10 cellular contexts compared by ENCODE assay signal in genomic region chr22:37525073-37525745, GRCh38. TPM values are rescaled to one million over a fixed set of nuclear protein-coding genes. Genes with fewer than 3 reads are reported as not detected.
A peak's percentile ranks its signal among the peaks of the same experiment; 100 is the strongest.
DNase-seq lines count a peak whose midpoint lies in the region; ATAC-seq and TF ChIP-seq lines count a peak whose summit lies in the region.
"Had no signal": no experiment of that assay in that cellular context is flagged by ENCODE, and none has a peak within 500 bp of the region (broad histone marks: within the 10 kb centered on the region; RNA-seq: fewer than 3 reads in every experiment).

No MANE protein-coding gene starts in this region.

- no peaks in the 10 kb centered on the region for H3K36me3 Mint-ChIP-seq in natural killer cell treated with Interleukin-12 subunit alpha and Interleukin-12 subunit beta and Interleukin-15 and Interleukin-18, amount 100 ng/mL, for 72 hours

- H3K9me3 ChIP-seq in BLaER1 treated with 17β-estradiol and CSF1 and Interleukin-3, amounts not matched to agents 10 nM and 100 nM (replicated peaks in 1 of 11), result no peaks in the 10 kb centered on the region
- H3K9me3 ChIP-seq in mesenchymal stem cell (ENCODE audit: control insufficient read depth, low read length), result no peaks in the 10 kb centered on the region

- H2BK15ac ChIP-seq in mesenchymal stem cell (ENCODE audit: low read depth, poor library complexity, severe bottlenecking), result peak overlapping the region; percentile 60

- 0 out of 22 replicates have a peak overlapping the region, but pooled peaks of 1 of the 11 experiments have one; percentile 10 for H3K27ac ChIP-seq in BLaER1 treated with 17β-estradiol and CSF1 and Interleukin-3, amounts not matched to agents 10 nM and 100 nM
- H3K27ac ChIP-seq in mesenchymal stem cell (ENCODE audit: low read length, poor library complexity, severe bottlenecking), result peak overlapping the region; percentile 65

- H3K4me2 ChIP-seq in BLaER1 treated with 17β-estradiol and CSF1 and Interleukin-3, amounts not matched to agents 10 nM and 100 nM, result peak overlapping the region in 10 of 11 experiments; percentile 26 to 93 (median 80); a peak in 19 of 22 replicates
- no peak overlapping the region for H3K4me2 ChIP-seq in mesenchymal stem cell (ENCODE audit: low read length, poor library complexity, severe bottlenecking)

- H2BK5ac ChIP-seq in mesenchymal stem cell (ENCODE audit: low read depth, low read length, poor library complexity, severe bottlenecking), result no peak overlapping the region

- no peak overlapping the region for H3K4me3 Mint-ChIP-seq in natural killer cell treated with Interleukin-12 subunit alpha and Interleukin-12 subunit beta and Interleukin-15 and Interleukin-18, amount 100 ng/mL, for 72 hours

- no peaks in the 10 kb centered on the region for H3K4me1 Mint-ChIP-seq in natural killer cell treated with Interleukin-12 subunit alpha and Interleukin-12 subunit beta and Interleukin-15 and Interleukin-18, amount 100 ng/mL, for 72 hours (ENCODE audit: low read depth in 2 of 2)

- no peak overlapping the region for H3K27ac Mint-ChIP-seq in natural killer cell treated with Interleukin-12 subunit alpha and Interleukin-12 subunit beta and Interleukin-15 and Interleukin-18, amount 100 ng/mL, for 72 hours

- H3K27me3 ChIP-seq in BLaER1 treated with 17β-estradiol and CSF1 and Interleukin-3, amounts not matched to agents 10 nM and 100 nM, result peaks cover 23 to 36% (median 31%) of the 10 kb centered on the region in 11 experiments
- H3K27me3 ChIP-seq in mesenchymal stem cell (ENCODE audit: control insufficient read depth in 1 of 2, insufficient read depth in 1 of 2, low read length in 2 of 2), result no peaks in the 10 kb centered on the region

- peaks cover 9 to 13% of the 10 kb centered on the region in 2 donors for H3K27me3 Mint-ChIP-seq in natural killer cell treated with Interleukin-12 subunit alpha and Interleukin-12 subunit beta and Interleukin-15 and Interleukin-18, amount 100 ng/mL, for 72 hours

- no peak for TF ChIP-seq CTCF in astrocyte of the spinal cord (IDR thresholded peaks at IDR 0.05; ENCODE audit: low read depth, low read length)

- H4K8ac ChIP-seq in mesenchymal stem cell (ENCODE audit: low read length), result peak overlapping the region; percentile 80

- H4K20me1 ChIP-seq in BLaER1 treated with 17β-estradiol and CSF1 and Interleukin-3, amounts not matched to agents 10 nM and 100 nM, result peaks cover 0 to 4% (median 0%) of the 10 kb centered on the region in 11 experiments; a peak in 3 of 22 replicates

- no peak for ATAC-seq in HG03565 (IDR thresholded peaks at IDR 0.05; ENCODE audit: unreplicated experiment)
- ATAC-seq in natural killer cell treated with Interleukin-12 subunit alpha and Interleukin-12 subunit beta and Interleukin-15 and Interleukin-18, amount 100 ng/mL, for 72 hours, result no peak

- H3K79me1 ChIP-seq in mesenchymal stem cell (replicated peaks; ENCODE audit: low read length, poor library complexity, severe bottlenecking), result no peaks in the 10 kb centered on the region

- no peaks in the 10 kb centered on the region for H3K36me3 ChIP-seq in BLaER1 treated with 17β-estradiol and CSF1 and Interleukin-3, amounts not matched to agents 10 nM and 100 nM
- no peaks in the 10 kb centered on the region for H3K36me3 ChIP-seq in mesenchymal stem cell (ENCODE audit: control insufficient read depth in 1 of 2, insufficient read depth in 2 of 2, low read depth in 1 of 2, low read length in 2 of 2)

- H3K14ac ChIP-seq in mesenchymal stem cell (ENCODE audit: low read length in 2 of 2), result peak overlapping the region in 1 of 2 experiments; percentile 30

- H4K91ac ChIP-seq in mesenchymal stem cell (ENCODE audit: low read length), result peak overlapping the region; percentile 70

- H3K9ac ChIP-seq in BLaER1 treated with 17β-estradiol and CSF1 and Interleukin-3, amounts not matched to agents 10 nM and 100 nM, result no peak overlapping the region
- H3K9ac ChIP-seq in mesenchymal stem cell (ENCODE audit: low read length), result peak overlapping the region; percentile 73

- DNase-seq in HT-29 (ENCODE audit: low spot score) (peak; percentile 54), astrocyte of the spinal cord (ENCODE audit: low read depth, low spot score) (peak; percentile 73), mesenchymal stem cell (peak; percentile 87), DMS 273 (lab: John Stamatoyannopoulos, UW; ENCODE audit: unreplicated experiment) (no peak), NCI-H774 (lab: John Stamatoyannopoulos, UW) (no peak)
- DNase-seq in natural killer cell treated with Interleukin-12 subunit alpha and Interleukin-12 subunit beta and Interleukin-15 and Interleukin-18, amount 100 ng/mL, for 72 hours (ENCODE audit: low spot score), result no peak
- DNase-seq: activated CD8-positive, alpha-beta memory T cell treated with anti-CD3 and anti-CD28 coated beads, Interleukin-2, amount 50 U/mL, for 48 hours; NCI-H2227 treated with DMSO at 0.1 percent for 48 hours had no signal

- peak overlapping the region; percentile 58 to 69 for H3K18ac ChIP-seq in mesenchymal stem cell (ENCODE audit: low read depth in 1 of 2, low read length in 2 of 2)

- peak overlapping the region; percentile 29 for H2BK120ac ChIP-seq in mesenchymal stem cell (ENCODE audit: low read depth, low read length)

- no peak overlapping the region for H3K4me3 ChIP-seq in BLaER1 treated with 17β-estradiol and CSF1 and Interleukin-3, amounts not matched to agents 10 nM and 100 nM
- H3K4me3 ChIP-seq in astrocyte of the spinal cord (ENCODE audit: low read depth, low read length) (no peak overlapping the region), mesenchymal stem cell (ENCODE audit: insufficient read depth in 1 of 2, low read depth in 1 of 2, low read length in 2 of 2) (peak overlapping the region in 1 of 2 experiments; percentile 51)

- in situ Hi-C loops in astrocyte of the spinal cord (cut with HindIII; ENCODE audit: low sequenced_read_pairs), result no loop called here

- H2AFZ ChIP-seq in mesenchymal stem cell (ENCODE audit: low read depth, low read length), result no peak overlapping the region

- no peaks in the 10 kb centered on the region for H3K9me3 Mint-ChIP-seq in natural killer cell treated with Interleukin-12 subunit alpha and Interleukin-12 subunit beta and Interleukin-15 and Interleukin-18, amount 100 ng/mL, for 72 hours

- H3K4ac ChIP-seq in mesenchymal stem cell (ENCODE audit: low read depth in 1 of 2, low read length in 2 of 2), result peak overlapping the region; percentile 16 to 58

- H3K23ac ChIP-seq in mesenchymal stem cell (ENCODE audit: low read length in 2 of 2), result no peak overlapping the region

- peaks cover 8 to 38% (median 28%) of the 10 kb centered on the region in 10 experiments; a peak in 19 of 20 replicates for H3K4me1 ChIP-seq in BLaER1 treated with 17β-estradiol and CSF1 and Interleukin-3, amounts not matched to agents 10 nM and 100 nM
- peaks cover 20% of the 10 kb centered on the region for H3K4me1 ChIP-seq in mesenchymal stem cell (ENCODE audit: control insufficient read depth, insufficient read depth, low read depth, low read length)

- peak overlapping the region in 1 of 2 experiments; percentile 88 for H2BK12ac ChIP-seq in mesenchymal stem cell (ENCODE audit: low read length in 2 of 2)

- peak overlapping the region; percentile 88 for H2AK5ac ChIP-seq in mesenchymal stem cell (ENCODE audit: low read length, severe bottlenecking)

- WGBS in mesenchymal stem cell, result 27% methylated on average over 9 of the region's 10 CpGs

RNA-seq across cellular contexts. Expression of gene CARD10, which starts 6.0 kb away (rescaled TPM):
- 32.7 and 50.4 TPM in 2 replicates for total RNA-seq in HT-29 (2014; rRNA removed; shearing (Covaris generic))
- 3.1 TPM for polyA plus RNA-seq in mesenchymal stem cell (2013, experiment 1 of 2)
- 3.2 TPM for polyA plus RNA-seq in mesenchymal stem cell (2013, experiment 2 of 2)
- under 1 TPM; 0.38 to 0.53 TPM for total RNA-seq in natural killer cell treated with Interleukin-12 subunit alpha and Interleukin-12 subunit beta and Interleukin-15 and Interleukin-18, amount 100 ng/mL, for 72 hours

RNA-seq across cellular contexts. Expression of gene CDC42EP1, which starts 35.1 kb away (rescaled TPM):
- 62.3 and 68.7 TPM in 2 replicates for total RNA-seq in HT-29 (2014; rRNA removed; shearing (Covaris generic))
- polyA plus RNA-seq in mesenchymal stem cell (2013, experiment 1 of 2), result 117 TPM
- polyA plus RNA-seq in mesenchymal stem cell (2013, experiment 2 of 2), result 113 TPM
- total RNA-seq in natural killer cell treated with Interleukin-12 subunit alpha and Interleukin-12 subunit beta and Interleukin-15 and Interleukin-18, amount 100 ng/mL, for 72 hours, result 1 to 10 TPM; 1.9 to 3.5 TPM

RNA-seq across cellular contexts. Expression of gene MFNG, which starts 39.0 kb away (rescaled TPM):
- 1.0 and 2.1 TPM in 2 replicates for total RNA-seq in HT-29 (2014; rRNA removed; shearing (Covaris generic))
- polyA plus RNA-seq in mesenchymal stem cell (2013, experiment 1 of 2), result 0.06 TPM
- 0.04 TPM for polyA plus RNA-seq in mesenchymal stem cell (2013, experiment 2 of 2)
- total RNA-seq in natural killer cell treated with Interleukin-12 subunit alpha and Interleukin-12 subunit beta and Interleukin-15 and Interleukin-18, amount 100 ng/mL, for 72 hours, result 100 to 1,000 TPM; 135 to 338 TPM

RNA-seq across cellular contexts. Expression of gene LGALS2, which starts 54.7 kb away (rescaled TPM):
- 11.1 and 13.0 TPM in 2 replicates for total RNA-seq in HT-29 (2014; rRNA removed; shearing (Covaris generic))
- polyA plus RNA-seq in mesenchymal stem cell (2013, experiment 1 of 2), result not detected
- not detected for polyA plus RNA-seq in mesenchymal stem cell (2013, experiment 2 of 2)
- not detected for total RNA-seq in natural killer cell treated with Interleukin-12 subunit alpha and Interleukin-12 subunit beta and Interleukin-15 and Interleukin-18, amount 100 ng/mL, for 72 hours

Comparison
In these comparisons a context has a peak if more than half of its experiments do, and no peak if none do; other contexts are left out.
1. DNase-seq: peak in HT-29 (single experiment), astrocyte of the spinal cord (single experiment) and mesenchymal stem cell (single experiment); none in DMS 273 (single experiment), NCI-H774 (single experiment) and natural killer cell treated with Interleukin-12 subunit alpha and Interleukin-12 subunit beta and Interleukin-15 and Interleukin-18, amount 100 ng/mL, for 72 hours (single experiment).
2. RNA of gene CARD10, which starts 6.0 kb away (total RNA-seq): 32.7 to 50.4 TPM in HT-29; 0.38 to 0.53 TPM in natural killer cell treated with Interleukin-12 subunit alpha and Interleukin-12 subunit beta and Interleukin-15 and Interleukin-18, amount 100 ng/mL, for 72 hours; every median in the first group is over 10 times any median in the second.
3. RNA of gene CDC42EP1, which starts 35.1 kb away (total RNA-seq): 62.3 to 68.7 TPM in HT-29; 1.9 to 3.5 TPM in natural killer cell treated with Interleukin-12 subunit alpha and Interleukin-12 subunit beta and Interleukin-15 and Interleukin-18, amount 100 ng/mL, for 72 hours; every median in the first group is over 10 times any median in the second.
4. RNA of gene MFNG, which starts 39.0 kb away (total RNA-seq): 135 to 338 TPM in natural killer cell treated with Interleukin-12 subunit alpha and Interleukin-12 subunit beta and Interleukin-15 and Interleukin-18, amount 100 ng/mL, for 72 hours; 1.0 to 2.1 TPM in HT-29; every median in the first group is over 10 times any median in the second.